Comparison of ENCODE assay signal across 12 cellular contexts in the genomic region with DNA sequence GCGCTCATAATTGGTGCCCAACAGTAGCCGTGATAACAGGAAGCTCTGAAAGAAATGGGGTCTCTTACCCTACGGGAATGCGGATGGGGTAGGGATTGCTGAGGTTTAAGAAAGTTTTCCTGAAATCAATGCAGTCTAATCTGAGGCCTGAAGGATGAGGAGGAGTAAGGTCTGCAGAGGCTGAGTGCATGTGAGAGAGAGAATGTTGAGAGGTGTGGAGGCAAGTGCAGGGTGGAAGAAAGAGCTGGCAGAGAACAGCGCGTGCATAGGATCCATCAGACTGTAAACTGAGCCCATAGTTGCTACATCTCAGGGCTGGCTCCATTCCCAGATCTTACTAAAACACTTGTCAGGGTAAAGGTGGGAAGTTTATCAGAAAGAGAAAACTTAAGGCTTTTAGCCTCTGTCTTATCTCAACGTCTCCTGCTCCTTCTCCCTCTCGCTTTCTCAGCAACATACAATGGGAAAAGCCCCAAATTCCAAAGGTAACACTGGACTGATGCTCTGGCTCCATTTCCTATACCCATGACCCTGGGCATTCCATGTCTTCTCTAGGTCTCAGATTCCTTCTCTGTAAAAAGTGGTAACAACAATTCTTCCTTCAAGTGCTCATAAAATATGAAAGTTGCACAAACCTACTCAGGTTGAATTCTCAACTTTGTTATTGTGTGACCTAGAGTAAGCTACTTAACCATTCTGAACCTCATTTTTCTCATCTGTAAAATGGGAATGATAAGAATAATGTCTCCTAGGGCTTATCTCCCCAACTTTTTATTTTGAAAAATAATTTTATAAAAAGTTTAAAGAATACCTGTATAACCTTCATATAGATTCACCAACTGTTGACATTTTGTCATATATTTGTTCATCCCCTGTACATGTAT.
DNase-seq lines count a peak whose midpoint lies in the region; FAIRE-seq and TF ChIP-seq lines count a peak whose summit lies in the region.
"Had no signal": no experiment of that assay in that cellular context is flagged by ENCODE, and none has a peak within 500 bp of the region (broad histone marks: within the 10 kb centered on the region; RNA-seq: fewer than 3 reads in every experiment).

No MANE protein-coding gene starts in this region.

- H3K27ac ChIP-seq in epithelial cell of prostate (peak overlapping the region; percentile 70), endodermal cell (ENCODE audit: low read depth, low read length) (no peak overlapping the region)

- H3K4me1 Mint-ChIP-seq in endodermal cell = peaks cover 38% of the 10 kb centered on the region

- DNase-seq in H54 (ENCODE audit: insufficient read length, low spot score) (no peak), NCI-H510A (lab: John Stamatoyannopoulos, UW) (peak; percentile 14), epithelial cell of prostate (ENCODE audit: low read depth, low spot score) (no peak), putamen (ENCODE audit: low spot score) (peak; percentile 62), islet precursor cell (no peak), endodermal cell (no peak), NCI-H146 treated with DMSO at 0.1 percent for 48 hours (lab: John Stamatoyannopoulos, UW; ENCODE audit: unreplicated experiment) (no peak)
- DNase-seq: activated gamma-delta T cell; NCI-H774; stimulated activated naive CD4-positive, alpha-beta T cell treated with Interleukin-2 at 50 U/mL for 16 hours had no signal

- 83 to 90% methylated on average over 6 to 8 of the region's 8 CpGs for WGBS in endodermal cell (ENCODE audit: insufficient coverage in 1 of 2, insufficient read length in 1 of 2), 2 experiments

- no peak overlapping the region for H3K4me3 ChIP-seq in endodermal cell (ENCODE audit: low read length)

- no peaks in the 10 kb centered on the region for H3K36me3 Mint-ChIP-seq in endodermal cell (ENCODE audit: low read depth)

- no peaks in the 10 kb centered on the region for H3K36me3 ChIP-seq in endodermal cell (ENCODE audit: control insufficient read depth, insufficient read depth, low read length)

- H3K9me3 Mint-ChIP-seq in endodermal cell = no peaks in the 10 kb centered on the region

- peaks cover 16% of the 10 kb centered on the region for H3K4me1 ChIP-seq in endodermal cell (ENCODE audit: control insufficient read depth, insufficient read depth, low read length)

- no peak overlapping the region for H3K27ac Mint-ChIP-seq in endodermal cell

- no peak for TF ChIP-seq CTCF in endodermal cell (conservative IDR thresholded peaks at IDR 0.05)

- no peak overlapping the region for H3K4me3 Mint-ChIP-seq in endodermal cell

- no peak overlapping the region for H3K9ac ChIP-seq in endodermal cell (ENCODE audit: extremely low read depth, low read length, poor library complexity, severe bottlenecking)

- peak; percentile 71 for FAIRE-seq in H54 (lab: Jason Lieb, UNC)
- FAIRE-seq: colon, GM19239 had no signal

- no peaks in the 10 kb centered on the region for H3K9me3 ChIP-seq in endodermal cell (ENCODE audit: control insufficient read depth, low read length)

- no peaks in the 10 kb centered on the region for H3K27me3 ChIP-seq in endodermal cell (ENCODE audit: control insufficient read depth, insufficient read depth, low read length, poor library complexity, severe bottlenecking)

- no peaks in the 10 kb centered on the region for H3K27me3 Mint-ChIP-seq in endodermal cell (ENCODE audit: insufficient read depth)

- no peak for TF ChIP-seq POLR2A in H54 (IDR thresholded peaks at IDR 0.05; ENCODE audit: low read depth, low read length)

Comparison
In these comparisons a context has a peak if more than half of its experiments do, and no peak if none do; other contexts are left out.
1. DNase-seq: peak in NCI-H510A (single experiment) and putamen (single experiment); none in H54 (single experiment), epithelial cell of prostate (single experiment), islet precursor cell (single experiment), endodermal cell (single experiment) and NCI-H146 treated with DMSO at 0.1 percent for 48 hours (single experiment).